ENCODE assay signal across 6 cellular contexts in genomic region chr9:35659340-35659739, GRCh38. TPM values are rescaled to one million over a fixed set of nuclear protein-coding genes. Genes with fewer than 3 reads are reported as not detected.
A peak's percentile ranks its signal among the peaks of the same experiment; 100 is the strongest.
DNase-seq lines count a peak whose midpoint lies in the region; ATAC-seq and TF ChIP-seq lines count a peak whose summit lies in the region.

No MANE protein-coding gene starts in this region.

- H3K36me3 ChIP-seq in breast epithelium (no peaks in the 10 kb centered on the region), ovary (no peaks in the 10 kb centered on the region)

- intact Hi-C loops in breast epithelium (cut with DNase I; ENCODE audit: low total_unique reads) (loop anchor here (5.0 kb wide), 1 partner anchor 173 kb away; no protein-coding TSS in a partner anchor), ovary (cut with DNase I) (loop anchor here in 2 of 4 donors (2.0 to 10.0 kb wide), 4 partner anchors 29 to 165 kb away; partner anchors contain the start of genes RUSC2 (in 1 of the 2) and TPM2 (in 1 of the 2))

- peak; percentile 91 for TF ChIP-seq EP300 in ovary (IDR thresholded peaks at IDR 0.05)

- no peak for TF ChIP-seq POLR2A in breast epithelium (IDR thresholded peaks at IDR 0.05)
- no peak for TF ChIP-seq POLR2A in ovary (IDR thresholded peaks at IDR 0.05)

- no peaks in the 10 kb centered on the region for H3K27me3 ChIP-seq in breast epithelium
- no peaks in the 10 kb centered on the region for H3K27me3 ChIP-seq in ovary

- WGBS in ovary, 3 donors, result 71 to 73% (median 73%) methylated on average over 3 of the region's 3 CpGs

- no peaks in the 10 kb centered on the region for H3K9me3 ChIP-seq in breast epithelium
- no peaks in the 10 kb centered on the region for H3K9me3 ChIP-seq in ovary

- DNase-seq in HT1080 (ENCODE audit: low read depth), result peak; percentile 62
- DNase-seq in breast epithelium (ENCODE audit: low spot score in 2 of 2), result no peak
- DNase-seq in ovary, result no peak
- DNase-seq in NCI-H1092 treated with DMSO at 0.1 percent for 48 hours (lab: John Stamatoyannopoulos, UW), result no peak

- TF ChIP-seq CTCF in breast epithelium (IDR thresholded peaks at IDR 0.05) (no peak), ovary (IDR thresholded peaks at IDR 0.05) (no peak)

- H3K4me3 ChIP-seq in breast epithelium, result peak overlapping the region; percentile 89 to 96 (median 92)
- peak overlapping the region; percentile 94 for H3K4me3 ChIP-seq in ovary

- H3K27ac ChIP-seq in breast epithelium (peak overlapping the region; percentile 98), ovary (no peak overlapping the region)

- H3K4me1 ChIP-seq in breast epithelium (no peaks in the 10 kb centered on the region), ovary (ENCODE audit: insufficient read depth) (no peaks in the 10 kb centered on the region)

- ATAC-seq in HG03378 (IDR thresholded peaks at IDR 0.05; ENCODE audit: unreplicated experiment) (no peak), GM19463 (IDR thresholded peaks at IDR 0.05; ENCODE audit: unreplicated experiment) (no peak)

RNA-seq across cellular contexts. Expression of gene CCDC107, which starts 1.2 kb away (rescaled TPM):
- 9.2 and 9.3 TPM in 2 replicates for total RNA-seq in HT1080 (2014; rRNA removed; shearing (Covaris generic))
- polyA plus RNA-seq in HT1080 (2015; cell fraction: cytosol; rRNA removed), result 4.2 and 6.2 TPM in 2 replicates
- 3.5 and 3.7 TPM in 2 replicates for polyA plus RNA-seq in HT1080 (2015; cell fraction: nucleus; rRNA removed)
- total RNA-seq in breast epithelium (100 to 1,000 TPM in 1 of 3 donors, 10 to 100 TPM in 2; 18.3 to 102 (median 35.4) TPM), ovary (10 to 100 TPM; 14.6 to 29.8 (median 19.1) TPM)
- polyA plus RNA-seq in ovary, result 10 to 100 TPM; 15.0 to 17.8 TPM

RNA-seq across cellular contexts. Expression of gene RMRP, which starts 1.5 kb away (rescaled TPM):
- 6,816 and 22,210 TPM in 2 replicates for total RNA-seq in HT1080 (2014; rRNA removed; shearing (Covaris generic))
- not detected in 2 replicates for polyA plus RNA-seq in HT1080 (2015; cell fraction: cytosol; rRNA removed)
- polyA plus RNA-seq in HT1080 (2015; cell fraction: nucleus; rRNA removed), result not detected in 2 replicates
- total RNA-seq in breast epithelium (1,000 to 10,000 TPM; 1,664 to 2,064 (median 2,058) TPM), ovary (over 10,000 TPM in 5 of 7 donors, 1,000 to 10,000 TPM in 2; 3,031 to 27,726 (median 15,130) TPM)
- polyA plus RNA-seq in ovary, result 100 to 1,000 TPM in 1 of 2 donors, not detected in 1; 126 TPM

RNA-seq across cellular contexts. Expression of gene ARHGEF39, which starts 5.7 kb away (rescaled TPM):
- 5.3 and 8.9 TPM in 2 replicates for total RNA-seq in HT1080 (2014; rRNA removed; shearing (Covaris generic))
- 8.4 and 10.1 TPM in 2 replicates for polyA plus RNA-seq in HT1080 (2015; cell fraction: cytosol; rRNA removed)
- polyA plus RNA-seq in HT1080 (2015; cell fraction: nucleus; rRNA removed), result 26.8 and 31.7 TPM in 2 replicates
- total RNA-seq in breast epithelium (1 to 10 TPM in 1 of 3 donors, under 1 TPM in 2; 0.59 to 1.6 (median 0.80) TPM), ovary (1 to 10 TPM in 2 of 7 donors, under 1 TPM in 5; 0.17 to 1.4 (median 0.58) TPM)
- polyA plus RNA-seq in ovary, result under 1 TPM; 0.17 to 0.52 TPM

RNA-seq across cellular contexts. Expression of gene SIT1, which starts 8.6 kb away (rescaled TPM):
- total RNA-seq in HT1080 (2014; rRNA removed; shearing (Covaris generic)), result not detected in 2 replicates
- not detected in 2 replicates for polyA plus RNA-seq in HT1080 (2015; cell fraction: cytosol; rRNA removed)
- not detected in 2 replicates for polyA plus RNA-seq in HT1080 (2015; cell fraction: nucleus; rRNA removed)
- total RNA-seq in breast epithelium (1 to 10 TPM; 1.2 to 3.2 (median 1.3) TPM), ovary (under 1 TPM in 4 of 7 donors, not detected in 3; 0.20 to 0.72 (median 0.56) TPM)
- polyA plus RNA-seq in ovary, result under 1 TPM; 0.29 to 0.82 TPM

RNA-seq across cellular contexts. Expression of gene CA9, which starts 14.4 kb away (rescaled TPM):
- total RNA-seq in HT1080 (2014; rRNA removed; shearing (Covaris generic)), result 0.33 and 0.55 TPM in 2 replicates
- 64.9 and 70.8 TPM in 2 replicates for polyA plus RNA-seq in HT1080 (2015; cell fraction: cytosol; rRNA removed)
- polyA plus RNA-seq in HT1080 (2015; cell fraction: nucleus; rRNA removed), result 101 and 114 TPM in 2 replicates
- total RNA-seq in breast epithelium (1 to 10 TPM in 1 of 3 donors, under 1 TPM in 1, not detected in 1; 0.16 to 5.0 TPM), ovary (10 to 100 TPM in 1 of 7 donors, 1 to 10 TPM in 4, under 1 TPM in 1, not detected in 1; 0.37 to 19.5 (median 1.4) TPM)
- polyA plus RNA-seq in ovary, result under 1 TPM; 0.38 to 0.42 TPM

Comparison
In these comparisons a context has a peak if more than half of its experiments do, and no peak if none do; other contexts are left out.
1. H3K27ac ChIP-seq: peak in breast epithelium (2 of 2); none in ovary (0 of 2).